ENCODE assay signal across 8 cellular contexts in the genomic region with DNA sequence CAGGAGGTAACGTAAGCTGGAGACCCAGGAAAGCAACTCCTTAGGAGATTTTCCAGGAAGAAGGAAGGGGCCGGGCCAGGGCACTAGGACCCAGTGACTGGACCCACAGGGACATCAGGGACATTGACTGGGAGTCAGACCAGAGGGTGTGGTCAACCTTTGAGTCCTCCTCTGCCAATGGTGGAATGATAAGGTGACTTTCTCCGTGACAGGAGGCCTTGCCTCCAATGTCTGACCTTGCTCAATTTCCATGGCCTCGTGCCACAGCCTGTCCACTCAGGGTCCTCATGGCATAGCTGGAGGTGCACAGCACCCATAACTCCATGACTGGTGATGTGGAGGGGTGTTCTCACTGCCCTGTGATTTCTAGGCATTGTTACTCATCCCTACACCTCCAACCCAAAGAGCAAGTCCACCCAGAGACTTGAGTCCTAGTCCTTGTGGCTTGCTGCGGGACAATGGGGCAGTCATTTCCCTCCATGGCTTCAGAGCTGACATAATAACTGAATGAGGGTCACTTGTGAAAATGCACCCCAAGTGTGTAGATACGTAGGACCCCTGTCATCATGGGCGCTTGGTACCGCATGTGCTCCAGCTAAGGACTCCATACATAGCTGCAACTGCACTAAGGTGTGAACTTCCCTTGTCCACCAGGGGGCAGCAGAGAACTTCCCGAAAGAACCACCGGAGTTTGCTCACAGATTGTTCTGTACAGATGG. TPM values are rescaled to one million over a fixed set of nuclear protein-coding genes. Genes with fewer than 3 reads are reported as not detected.
DNase-seq lines count a peak whose midpoint lies in the region; ATAC-seq and TF ChIP-seq lines count a peak whose summit lies in the region.

No MANE protein-coding gene starts in this region.

- H3K9me3 ChIP-seq in Karpas-422 (ENCODE audit: low read length) (no peaks in the 10 kb centered on the region), Peyer's patch (no peaks in the 10 kb centered on the region), fibroblast of lung (ENCODE audit: control insufficient read depth, insufficient read depth, low read depth, low read length) (no peaks in the 10 kb centered on the region)

- H3K9me3 Mint-ChIP-seq in activated T-cell treated with anti-CD3 and anti-CD28 coated beads, Interleukin-2, amount 50 U/mL, for 24 hours: no peaks in the 10 kb centered on the region
- H3K9me3 Mint-ChIP-seq in nephron: no peaks in the 10 kb centered on the region

- H4K20me1 ChIP-seq in Karpas-422 (ENCODE audit: insufficient read depth, low read depth, low read length) (no peaks in the 10 kb centered on the region), fibroblast of lung (ENCODE audit: control insufficient read depth, extremely low read depth, insufficient read depth, low read length) (no peaks in the 10 kb centered on the region)

- H3K27me3 Mint-ChIP-seq in activated T-cell treated with anti-CD3 and anti-CD28 coated beads, Interleukin-2, amount 50 U/mL, for 24 hours: no peaks in the 10 kb centered on the region
- peaks cover 14% of the 10 kb centered on the region for H3K27me3 Mint-ChIP-seq in nephron (ENCODE audit: low read depth)

- H3K36me3 Mint-ChIP-seq in activated T-cell treated with anti-CD3 and anti-CD28 coated beads, Interleukin-2, amount 50 U/mL, for 24 hours (ENCODE audit: low read depth): no peaks in the 10 kb centered on the region
- H3K36me3 Mint-ChIP-seq in nephron (ENCODE audit: low read depth): no peaks in the 10 kb centered on the region

- H3K27ac ChIP-seq in Karpas-422 (ENCODE audit: low read length): no peak overlapping the region
- peak overlapping the region in 3 of 4 donors; percentile 58 to 95 (median 90) for H3K27ac ChIP-seq in Peyer's patch
- H3K27ac ChIP-seq in fibroblast of lung (ENCODE audit: insufficient read depth, low read length): no peak overlapping the region

- H2AFZ ChIP-seq in Karpas-422 (ENCODE audit: low read length) (no peak overlapping the region), fibroblast of lung (ENCODE audit: low read length) (no peak overlapping the region)

- no peak overlapping the region for H3K4me3 ChIP-seq in Karpas-422 (ENCODE audit: low read length)
- no peak overlapping the region for H3K4me3 ChIP-seq in Peyer's patch
- no peak overlapping the region for H3K4me3 ChIP-seq in fibroblast of lung (replicated peaks in 1 of 4; ENCODE audit: control extremely low read depth in 1 of 4, insufficient read depth in 1 of 4, low read depth in 3 of 4, low read length in 4 of 4)

- TF ChIP-seq POLR2A in Peyer's patch (IDR thresholded peaks at IDR 0.05): no peak

- H3K79me2 ChIP-seq in Karpas-422 (ENCODE audit: low read length) (no peaks in the 10 kb centered on the region), fibroblast of lung (ENCODE audit: control insufficient read depth, insufficient read depth, low read length) (no peaks in the 10 kb centered on the region)

- H3K27ac Mint-ChIP-seq in activated T-cell treated with anti-CD3 and anti-CD28 coated beads, Interleukin-2, amount 50 U/mL, for 24 hours: no peak overlapping the region
- peak overlapping the region; percentile 74 to 93 (median 90) for H3K27ac Mint-ChIP-seq in nephron

- no peaks in the 10 kb centered on the region for H3K36me3 ChIP-seq in Karpas-422 (ENCODE audit: insufficient read depth, low read length)
- no peaks in the 10 kb centered on the region for H3K36me3 ChIP-seq in Peyer's patch
- H3K36me3 ChIP-seq in fibroblast of lung (ENCODE audit: control insufficient read depth, insufficient read depth, low read length): no peaks in the 10 kb centered on the region

- H3K4me3 Mint-ChIP-seq in activated T-cell treated with anti-CD3 and anti-CD28 coated beads, Interleukin-2, amount 50 U/mL, for 24 hours: no peak overlapping the region
- no peak overlapping the region for H3K4me3 Mint-ChIP-seq in nephron

- no peak overlapping the region for H3K9ac ChIP-seq in Karpas-422 (ENCODE audit: low read length)
- no peak overlapping the region for H3K9ac ChIP-seq in fibroblast of lung (ENCODE audit: insufficient read depth, low read length)

- H3K4me2 ChIP-seq in Karpas-422 (ENCODE audit: low read depth, low read length, poor library complexity, severe bottlenecking) (no peak overlapping the region), fibroblast of lung (ENCODE audit: extremely low read depth, insufficient read depth, low read length) (no peak overlapping the region)

- H3K4me1 ChIP-seq in Karpas-422 (ENCODE audit: low read length): no peaks in the 10 kb centered on the region
- H3K4me1 ChIP-seq in Peyer's patch: peaks cover 0 to 27% (median 3%) of the 10 kb centered on the region in 4 donors
- H3K4me1 ChIP-seq in fibroblast of lung (ENCODE audit: control insufficient read depth, extremely low read depth, insufficient read depth, low read length): no peaks in the 10 kb centered on the region

- TF ChIP-seq CTCF in Peyer's patch (IDR thresholded peaks at IDR 0.05): peak; percentile 73 to 95 (median 93)
- peak; percentile 82 to 94 for TF ChIP-seq CTCF in fibroblast of lung (conservative IDR thresholded peaks at IDR 0.05 in 1 of 2, IDR thresholded peaks at IDR 0.05 in 1 of 2; ENCODE audit: low read depth in 1 of 2, low read length in 2 of 2)
- TF ChIP-seq CTCF in nephron (IDR thresholded peaks at IDR 0.05; ENCODE audit: unreplicated experiment in 3 of 3): peak; percentile 77 to 80 (median 78)

- H3K9me2 ChIP-seq in Karpas-422 (replicated peaks; ENCODE audit: insufficient read depth, low read length): no peaks in the 10 kb centered on the region

- H3K27me3 ChIP-seq in Karpas-422 (ENCODE audit: low read length) (no peaks in the 10 kb centered on the region), Peyer's patch (no peaks in the 10 kb centered on the region), fibroblast of lung (ENCODE audit: control insufficient read depth, insufficient read depth, low read length) (peaks cover 25% of the 10 kb centered on the region)

- ATAC-seq in GM21576 (IDR thresholded peaks at IDR 0.05; ENCODE audit: unreplicated experiment): peak; percentile 87

- peak; percentile 96 for DNase-seq in DMS 273 (lab: John Stamatoyannopoulos, UW; ENCODE audit: unreplicated experiment)
- peak; percentile 94 for DNase-seq in Karpas-422
- DNase-seq in Peyer's patch: peak; percentile 70 to 95 (median 86)
- peak; percentile 81 for DNase-seq in activated T-cell treated with anti-CD3 and anti-CD28 coated beads, Interleukin-2, amount 50 U/mL, for 24 hours
- peak; percentile 73 to 86 for DNase-seq in fibroblast of lung (ENCODE audit: low read depth in 2 of 2)
- peak; percentile 40 to 77 (median 60) for DNase-seq in stimulated activated naive CD4-positive, alpha-beta T cell (lab: John Stamatoyannopoulos, UW)

- H3K4me1 Mint-ChIP-seq in activated T-cell treated with anti-CD3 and anti-CD28 coated beads, Interleukin-2, amount 50 U/mL, for 24 hours (ENCODE audit: low read depth): peaks cover 2% of the 10 kb centered on the region
- H3K4me1 Mint-ChIP-seq in nephron: peaks cover 31% of the 10 kb centered on the region

RNA-seq across cellular contexts. Expression of a gene that starts 4.1 kb away (rescaled TPM):
- total RNA-seq in Karpas-422 (2014; rRNA removed; shearing (Covaris generic); ENCODE audit: low replicate concordance): not detected in 2 replicates
- total RNA-seq in Peyer's patch (1 to 10 TPM in 1 of 4 donors, not detected in 3; 4.4 TPM), fibroblast of lung (0.17 and 0.51 TPM in 2 replicates)
- 0.07 and 0.15 TPM in 2 replicates for polyA plus RNA-seq in fibroblast of lung
- 0.15 and 0.17 TPM in 2 replicates for polyA plus RNA-seq in fibroblast of lung (2012)
- polyA minus RNA-seq in fibroblast of lung (ENCODE audit: low replicate concordance): 6.1 TPM in 1 of 2 replicates, not detected in the other

RNA-seq across cellular contexts. Expression of a gene that starts 16.9 kb away (rescaled TPM):
- not detected in 2 replicates for total RNA-seq in Karpas-422 (2014; rRNA removed; shearing (Covaris generic); ENCODE audit: low replicate concordance)
- total RNA-seq in Peyer's patch: 10 to 100 TPM; 23.6 to 85.3 (median 41.3) TPM
- total RNA-seq in fibroblast of lung: not detected in 2 replicates
- polyA plus RNA-seq in fibroblast of lung: not detected in 2 replicates
- not detected in 2 replicates for polyA plus RNA-seq in fibroblast of lung (2012)
- not detected in 2 replicates for polyA minus RNA-seq in fibroblast of lung (ENCODE audit: low replicate concordance)

Comparison
In these comparisons a context has a peak if more than half of its experiments do, and no peak if none do; other contexts are left out.
1. H3K27ac ChIP-seq: peak in Peyer's patch (3 of 4); none in Karpas-422 (single experiment) and fibroblast of lung (single experiment).
2. RNA of a gene that starts 16.9 kb away (total RNA-seq): 23.6 to 85.3 TPM in Peyer's patch; not detected in Karpas-422 and not detected in fibroblast of lung; every median in the first group is over 10 times any median in the second.
3. Peak in every context shown above with its lines, with median percentiles within 50 percentile points of each other: DNase-seq and CTCF ChIP-seq.